Comparison of ENCODE assay signal across 1 cellular context in the genomic region with DNA sequence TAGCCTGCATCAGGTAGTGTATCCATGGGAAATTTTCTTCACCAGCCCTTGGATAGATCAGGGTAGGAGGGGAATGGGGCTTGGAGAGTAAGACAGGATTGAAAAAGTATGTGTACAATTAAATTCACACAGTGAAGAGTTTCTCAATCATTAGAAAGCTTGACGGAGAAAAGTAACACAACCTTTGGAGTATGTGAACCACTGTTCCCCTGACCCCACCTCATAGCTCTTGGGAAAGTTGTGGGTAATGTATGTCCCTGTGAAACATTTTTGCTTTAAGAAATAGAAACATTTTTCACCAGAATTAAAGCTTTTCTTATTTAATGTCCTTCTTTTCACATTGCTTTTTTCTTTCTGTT.
TF ChIP-seq lines count a peak whose summit lies in the region.

No MANE protein-coding gene starts in this region.

TF ChIP-seq in HepG2, 621 proteins besides CTCF, POLR2A, EP300 and RAD21:
- no peak for TF ChIP-seq YY1 (IDR thresholded peaks at IDR 0.05; ENCODE audit: insufficient read depth, insufficient replicate concordance, low read depth, low read length)
- TF ChIP-seq PHF8 (CRISPR knock-in tag; IDR thresholded peaks at IDR 0.05): no peak
- no peak for TF ChIP-seq ZBTB2 (CRISPR knock-in tag; IDR thresholded peaks at IDR 0.05; ENCODE audit: low read depth)
TF ChIP-seq in HepG2: peak in this region for 0.
